1 cellular context compared by ENCODE assay signal in the genomic region with DNA sequence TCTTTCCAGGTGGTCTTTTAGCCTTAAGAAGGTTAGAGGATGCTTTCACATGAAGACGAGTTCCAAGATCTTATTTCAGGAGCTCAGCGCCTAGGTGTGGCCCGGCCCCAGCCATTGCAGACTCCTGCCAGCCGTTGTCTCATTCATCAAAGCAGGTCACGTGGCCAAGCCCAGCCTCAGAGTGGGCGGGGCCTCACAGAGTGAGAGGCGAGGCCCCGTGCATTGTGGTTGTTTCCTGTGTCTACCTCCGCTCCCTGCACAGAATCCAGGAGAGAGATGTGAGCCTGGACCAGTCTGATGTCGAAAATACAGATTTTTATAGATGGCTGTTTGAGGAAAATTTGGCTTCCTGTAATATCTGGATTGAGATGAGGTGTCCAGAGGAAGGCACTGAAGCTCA.
TF ChIP-seq lines count a peak whose summit lies in the region.

No MANE protein-coding gene starts in this region.

TF ChIP-seq in SK-N-SH, 30 proteins besides CTCF, POLR2A, EP300 and RAD21:
- TF ChIP-seq ELF1 (IDR thresholded peaks at IDR 0.05): no peak
- TF ChIP-seq, protein P1, sequence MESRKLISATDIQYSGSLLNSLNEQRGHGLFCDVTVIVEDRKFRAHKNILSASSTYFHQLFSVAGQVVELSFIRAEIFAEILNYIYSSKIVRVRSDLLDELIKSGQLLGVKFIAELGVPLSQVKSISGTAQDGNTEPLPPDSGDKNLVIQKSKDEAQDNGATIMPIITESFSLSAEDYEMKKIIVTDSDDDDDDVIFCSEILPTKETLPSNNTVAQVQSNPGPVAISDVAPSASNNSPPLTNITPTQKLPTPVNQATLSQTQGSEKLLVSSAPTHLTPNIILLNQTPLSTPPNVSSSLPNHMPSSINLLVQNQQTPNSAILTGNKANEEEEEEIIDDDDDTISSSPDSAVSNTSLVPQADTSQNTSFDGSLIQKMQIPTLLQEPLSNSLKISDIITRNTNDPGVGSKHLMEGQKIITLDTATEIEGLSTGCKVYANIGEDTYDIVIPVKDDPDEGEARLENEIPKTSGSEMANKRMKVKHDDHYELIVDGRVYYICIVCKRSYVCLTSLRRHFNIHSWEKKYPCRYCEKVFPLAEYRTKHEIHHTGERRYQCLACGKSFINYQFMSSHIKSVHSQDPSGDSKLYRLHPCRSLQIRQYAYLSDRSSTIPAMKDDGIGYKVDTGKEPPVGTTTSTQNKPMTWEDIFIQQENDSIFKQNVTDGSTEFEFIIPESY (IDR thresholded peaks at IDR 0.05; ENCODE audit: borderline replicate concordance, low read depth): no peak
- no peak for TF ChIP-seq POLR2AphosphoS5 (IDR thresholded peaks at IDR 0.05; ENCODE audit: low read depth, low read length)
- TF ChIP-seq, protein P2, sequence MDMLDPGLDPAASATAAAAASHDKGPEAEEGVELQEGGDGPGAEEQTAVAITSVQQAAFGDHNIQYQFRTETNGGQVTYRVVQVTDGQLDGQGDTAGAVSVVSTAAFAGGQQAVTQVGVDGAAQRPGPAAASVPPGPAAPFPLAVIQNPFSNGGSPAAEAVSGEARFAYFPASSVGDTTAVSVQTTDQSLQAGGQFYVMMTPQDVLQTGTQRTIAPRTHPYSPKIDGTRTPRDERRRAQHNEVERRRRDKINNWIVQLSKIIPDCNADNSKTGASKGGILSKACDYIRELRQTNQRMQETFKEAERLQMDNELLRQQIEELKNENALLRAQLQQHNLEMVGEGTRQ (IDR thresholded peaks at IDR 0.05; ENCODE audit: borderline replicate concordance, low read depth, low read length): no peak
- no peak for TF ChIP-seq YY1 (IDR thresholded peaks at IDR 0.05; ENCODE audit: low read depth)
- TF ChIP-seq TEAD4 (IDR thresholded peaks at IDR 0.05; ENCODE audit: borderline replicate concordance, insufficient read depth): no peak
- TF ChIP-seq RXRA (IDR thresholded peaks at IDR 0.05; ENCODE audit: borderline replicate concordance, low read depth): no peak
- TF ChIP-seq JUND (IDR thresholded peaks at IDR 0.05): no peak
- no peak for TF ChIP-seq TAF1 (IDR thresholded peaks at IDR 0.05; ENCODE audit: borderline replicate concordance, low read depth, low read length)
- no peak for TF ChIP-seq MEF2A (IDR thresholded peaks at IDR 0.05; ENCODE audit: borderline replicate concordance, low read depth)
- TF ChIP-seq, protein P3, sequence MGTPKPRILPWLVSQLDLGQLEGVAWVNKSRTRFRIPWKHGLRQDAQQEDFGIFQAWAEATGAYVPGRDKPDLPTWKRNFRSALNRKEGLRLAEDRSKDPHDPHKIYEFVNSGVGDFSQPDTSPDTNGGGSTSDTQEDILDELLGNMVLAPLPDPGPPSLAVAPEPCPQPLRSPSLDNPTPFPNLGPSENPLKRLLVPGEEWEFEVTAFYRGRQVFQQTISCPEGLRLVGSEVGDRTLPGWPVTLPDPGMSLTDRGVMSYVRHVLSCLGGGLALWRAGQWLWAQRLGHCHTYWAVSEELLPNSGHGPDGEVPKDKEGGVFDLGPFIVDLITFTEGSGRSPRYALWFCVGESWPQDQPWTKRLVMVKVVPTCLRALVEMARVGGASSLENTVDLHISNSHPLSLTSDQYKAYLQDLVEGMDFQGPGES (IDR thresholded peaks at IDR 0.05; ENCODE audit: low read depth, low read length): no peak
- TF ChIP-seq, protein P4, sequence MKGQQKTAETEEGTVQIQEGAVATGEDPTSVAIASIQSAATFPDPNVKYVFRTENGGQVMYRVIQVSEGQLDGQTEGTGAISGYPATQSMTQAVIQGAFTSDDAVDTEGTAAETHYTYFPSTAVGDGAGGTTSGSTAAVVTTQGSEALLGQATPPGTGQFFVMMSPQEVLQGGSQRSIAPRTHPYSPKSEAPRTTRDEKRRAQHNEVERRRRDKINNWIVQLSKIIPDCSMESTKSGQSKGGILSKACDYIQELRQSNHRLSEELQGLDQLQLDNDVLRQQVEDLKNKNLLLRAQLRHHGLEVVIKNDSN (IDR thresholded peaks at IDR 0.05; ENCODE audit: borderline replicate concordance, low read depth): no peak
- no peak for TF ChIP-seq FOXJ3 (CRISPR knock-in tag; IDR thresholded peaks at IDR 0.05)
TF ChIP-seq in SK-N-SH: peak in this region for 0.
